Comparison of ENCODE assay signal across 8 cellular contexts in genomic region chrX:154308108-154308946, GRCh38. TPM values are rescaled to one million over a fixed set of nuclear protein-coding genes. Genes with fewer than 3 reads are reported as not detected.
A peak's percentile ranks its signal among the peaks of the same experiment; 100 is the strongest.
DNase-seq lines count a peak whose midpoint lies in the region; ATAC-seq and TF ChIP-seq lines count a peak whose summit lies in the region.

No MANE protein-coding gene starts in this region.

- in situ Hi-C loops in SK-MEL-5 (cut with HindIII; ENCODE audit: low pct_unique_long_range_greater_than_20kb, low sequenced_read_pairs) = no loop called here

- DNase-seq in H4 (ENCODE audit: low spot score) = peak; percentile 25
- DNase-seq in SK-MEL-5 (ENCODE audit: low read depth, low spot score) = peak; percentile 67
- peak; percentile 36 to 68 (median 54) for DNase-seq in activated naive CD4-positive, alpha-beta T cell (lab: John Stamatoyannopoulos, UW)
- peak; percentile 49 to 55 for DNase-seq in cardiac muscle cell (ENCODE audit: low read depth in 1 of 2, low spot score in 1 of 2)
- DNase-seq in retinal pigment epithelial cell (ENCODE audit: low read depth) = no peak

- ATAC-seq in HG03565 (IDR thresholded peaks at IDR 0.05; ENCODE audit: unreplicated experiment) (no peak), HG03342 (IDR thresholded peaks at IDR 0.05; ENCODE audit: unreplicated experiment) (no peak)

- no peaks in the 10 kb centered on the region for H3K9me3 ChIP-seq in cardiac muscle cell (ENCODE audit: low read depth)

- TF ChIP-seq CTCF in C4-2B (conservative IDR thresholded peaks at IDR 0.05) (peak; percentile 78), cardiac muscle cell (IDR thresholded peaks at IDR 0.05; ENCODE audit: low read depth, low read length) (peak; percentile 68), retinal pigment epithelial cell (conservative IDR thresholded peaks at IDR 0.05; ENCODE audit: low read depth, low read length) (peak; percentile 76)

- H3K27ac ChIP-seq in C4-2B (no peak overlapping the region), cardiac muscle cell (no peak overlapping the region)

- no peaks in the 10 kb centered on the region for H3K36me3 ChIP-seq in cardiac muscle cell

- H3K4me1 ChIP-seq in cardiac muscle cell (ENCODE audit: low read depth) = no peaks in the 10 kb centered on the region

- H3K4me3 ChIP-seq in cardiac muscle cell (no peak overlapping the region), retinal pigment epithelial cell (ENCODE audit: low read length) (no peak overlapping the region)

- H3K27me3 ChIP-seq in cardiac muscle cell = no peaks in the 10 kb centered on the region

RNA-seq across cellular contexts. Expression of gene TKTL1, which starts 12.7 kb away (rescaled TPM):
- 2.1 TPM in 1 of 2 replicates, not detected in the other for total RNA-seq in H4 (2014; rRNA removed; shearing (Covaris generic))
- total RNA-seq in SK-MEL-5 (2014; rRNA removed; shearing (Covaris generic)) = 0.42 TPM in 1 of 2 replicates, not detected in the other
- 0.07 and 0.27 TPM in 2 replicates for polyA plus RNA-seq in SK-MEL-5 (2015; cell fraction: cytosol; rRNA removed)
- polyA plus RNA-seq in SK-MEL-5 (2015; cell fraction: nucleus; rRNA removed) = 0.44 and 0.73 TPM in 2 replicates
- total RNA-seq in cardiac muscle cell = not detected in 2 replicates
- not detected in 2 replicates for polyA plus RNA-seq in cardiac muscle cell

RNA-seq across cellular contexts. Expression of gene TEX28, which starts 13.4 kb away (rescaled TPM):
- not detected in 2 replicates for total RNA-seq in H4 (2014; rRNA removed; shearing (Covaris generic))
- not detected in 2 replicates for total RNA-seq in SK-MEL-5 (2014; rRNA removed; shearing (Covaris generic))
- polyA plus RNA-seq in SK-MEL-5 (2015; cell fraction: cytosol; rRNA removed) = not detected in 2 replicates
- not detected in 2 replicates for polyA plus RNA-seq in SK-MEL-5 (2015; cell fraction: nucleus; rRNA removed)
- not detected in 2 replicates for total RNA-seq in cardiac muscle cell
- not detected in 2 replicates for polyA plus RNA-seq in cardiac muscle cell

RNA-seq across cellular contexts. Expression of gene OPN1MW3, which starts 50.9 kb away (rescaled TPM):
- not detected in 2 replicates for total RNA-seq in H4 (2014; rRNA removed; shearing (Covaris generic))
- total RNA-seq in SK-MEL-5 (2014; rRNA removed; shearing (Covaris generic)) = not detected in 2 replicates
- not detected in 2 replicates for polyA plus RNA-seq in SK-MEL-5 (2015; cell fraction: cytosol; rRNA removed)
- polyA plus RNA-seq in SK-MEL-5 (2015; cell fraction: nucleus; rRNA removed) = not detected in 2 replicates
- not detected in 2 replicates for total RNA-seq in cardiac muscle cell
- polyA plus RNA-seq in cardiac muscle cell = not detected in 2 replicates
